8 cellular contexts compared by ENCODE assay signal in genomic region chr2:152175012-152175367, GRCh38. TPM values are rescaled to one million over a fixed set of nuclear protein-coding genes. Genes with fewer than 3 reads are reported as not detected.
A peak's percentile ranks its signal among the peaks of the same experiment; 100 is the strongest.
DNase-seq lines count a peak whose midpoint lies in the region; ATAC-seq and TF ChIP-seq lines count a peak whose summit lies in the region.

No MANE protein-coding gene starts in this region.

- no peak for DNase-seq in T-helper 1 cell
- DNase-seq in RWPE2 (ENCODE audit: low spot score), result no peak
- DNase-seq in pons (ENCODE audit: low spot score), result peak; percentile 31
- DNase-seq in HuH-7.5 (ENCODE audit: low spot score), result no peak
- DNase-seq in globus pallidus (ENCODE audit: low spot score), result no peak

- peaks cover 19% of the 10 kb centered on the region for H3K4me1 ChIP-seq in RWPE2 (ENCODE audit: insufficient read depth, poor library complexity, severe bottlenecking)
- H3K4me1 ChIP-seq in esophagus (ENCODE audit: control insufficient read depth in 2 of 2, insufficient read depth in 2 of 2, low read length in 1 of 2), result no peaks in the 10 kb centered on the region

- ATAC-seq in HG02840 (IDR thresholded peaks at IDR 0.05; ENCODE audit: low FRiP score, unreplicated experiment), result peak; percentile 13
- peak; percentile 22 for ATAC-seq in RWPE2 (ENCODE audit: low read depth)

- peak overlapping the region; percentile 94 for H3K4me3 Mint-ChIP-seq in T-helper 1 cell treated with Interleukin-12 subunit alpha and Interleukin-12 subunit beta and Interleukin-4 antibody, amounts not matched to agents 30 μg/mL and 1 μg/mL, for 36 hours

- H3K9me3 ChIP-seq in RWPE2 (ENCODE audit: severe bottlenecking) (no peaks in the 10 kb centered on the region), esophagus (ENCODE audit: control insufficient read depth in 2 of 2, insufficient read depth in 1 of 2, low read depth in 1 of 2, low read length in 1 of 2) (no peaks in the 10 kb centered on the region)

- H3K36me3 ChIP-seq in RWPE2 (ENCODE audit: low read depth) (no peaks in the 10 kb centered on the region), esophagus (ENCODE audit: control insufficient read depth in 2 of 2, insufficient read depth in 2 of 2, low read length in 1 of 2) (no peaks in the 10 kb centered on the region)

- peak overlapping the region; percentile 70 for H3K27ac ChIP-seq in RWPE2 (ENCODE audit: poor library complexity, severe bottlenecking)
- H3K27ac ChIP-seq in esophagus (ENCODE audit: low read depth in 2 of 2, low read length in 1 of 2), result peak overlapping the region; percentile 96 to 99

- no peaks in the 10 kb centered on the region for H3K27me3 Mint-ChIP-seq in T-helper 1 cell treated with Interleukin-12 subunit alpha and Interleukin-12 subunit beta and Interleukin-4 antibody, amounts not matched to agents 30 μg/mL and 1 μg/mL, for 36 hours (ENCODE audit: low read depth)

- H3K36me3 Mint-ChIP-seq in T-helper 1 cell treated with Interleukin-12 subunit alpha and Interleukin-12 subunit beta and Interleukin-4 antibody, amounts not matched to agents 30 μg/mL and 1 μg/mL, for 36 hours (ENCODE audit: low read depth), result peaks cover 2% of the 10 kb centered on the region

- 0 to 1% methylated on average over 10 of the region's 10 CpGs for WGBS in esophagus, 2 donors

- peaks cover 25% of the 10 kb centered on the region for H3K4me1 Mint-ChIP-seq in T-helper 1 cell treated with Interleukin-12 subunit alpha and Interleukin-12 subunit beta and Interleukin-4 antibody, amounts not matched to agents 30 μg/mL and 1 μg/mL, for 36 hours (ENCODE audit: low read depth)

- no peak for TF ChIP-seq CTCF in RWPE2 (IDR thresholded peaks at IDR 0.05; ENCODE audit: poor library complexity, severe bottlenecking)

- H3K9me3 Mint-ChIP-seq in T-helper 1 cell treated with Interleukin-12 subunit alpha and Interleukin-12 subunit beta and Interleukin-4 antibody, amounts not matched to agents 30 μg/mL and 1 μg/mL, for 36 hours, result no peaks in the 10 kb centered on the region

- H3K27ac Mint-ChIP-seq in T-helper 1 cell treated with Interleukin-12 subunit alpha and Interleukin-12 subunit beta and Interleukin-4 antibody, amounts not matched to agents 30 μg/mL and 1 μg/mL, for 36 hours, result peak overlapping the region; percentile 98

- peak overlapping the region; percentile 85 for H3K4me3 ChIP-seq in RWPE2 (ENCODE audit: severe bottlenecking)
- H3K4me3 ChIP-seq in esophagus (ENCODE audit: low read depth in 1 of 2, low read length in 2 of 2), result peak overlapping the region; percentile 73 to 97

- H3K27me3 ChIP-seq in RWPE2 (ENCODE audit: insufficient read depth, poor library complexity, severe bottlenecking) (no peaks in the 10 kb centered on the region), esophagus (ENCODE audit: control insufficient read depth in 1 of 2, insufficient read depth in 2 of 2, low read length in 2 of 2) (no peaks in the 10 kb centered on the region)

RNA-seq across cellular contexts. Expression of gene STAM2, which starts 0.6 kb away (rescaled TPM):
- 1 to 10 TPM; 6.6 to 7.3 TPM for polyA plus RNA-seq in esophagus
